ENCODE assay signal across 2 cellular contexts in genomic region chr3:51712511-51712931, GRCh38.
TF ChIP-seq lines count a peak whose summit lies in the region.

No MANE protein-coding gene starts in this region.

TF ChIP-seq in HepG2, 621 proteins besides CTCF, POLR2A, EP300 and RAD21:
- TF ChIP-seq ZNF282 (IDR thresholded peaks at IDR 0.05; ENCODE audit: partially characterized antibody) (no peak), ATF3 (CRISPR knock-in tag; IDR thresholded peaks at IDR 0.05) (no peak), NR2F1 (CRISPR knock-in tag; IDR thresholded peaks at IDR 0.05) (no peak)

TF ChIP-seq in WTC11, 78 proteins besides CTCF, POLR2A, EP300 and RAD21:
- TF ChIP-seq ZNF138 (CRISPR knock-in tag; conservative IDR thresholded peaks at IDR 0.05) = no peak
- no peak for TF ChIP-seq NFYB (CRISPR knock-in tag; conservative IDR thresholded peaks at IDR 0.05; ENCODE audit: low read depth)
- no peak for TF ChIP-seq ZBTB21 (CRISPR knock-in tag; IDR thresholded peaks at IDR 0.05; ENCODE audit: borderline replicate concordance)
- TF ChIP-seq ATF6 (CRISPR knock-in tag; IDR thresholded peaks at IDR 0.05) = no peak
- TF ChIP-seq NR3C1 (CRISPR knock-in tag; conservative IDR thresholded peaks at IDR 0.05; ENCODE audit: low read depth) = no peak
- no peak for TF ChIP-seq NFE2L1 (CRISPR knock-in tag; IDR thresholded peaks at IDR 0.05)
- no peak for TF ChIP-seq ZNF671 (CRISPR knock-in tag; IDR thresholded peaks at IDR 0.05)
- no peak for TF ChIP-seq MYBL2 (CRISPR knock-in tag; IDR thresholded peaks at IDR 0.05)
